ENCODE assay signal across 14 cellular contexts in the genomic region with DNA sequence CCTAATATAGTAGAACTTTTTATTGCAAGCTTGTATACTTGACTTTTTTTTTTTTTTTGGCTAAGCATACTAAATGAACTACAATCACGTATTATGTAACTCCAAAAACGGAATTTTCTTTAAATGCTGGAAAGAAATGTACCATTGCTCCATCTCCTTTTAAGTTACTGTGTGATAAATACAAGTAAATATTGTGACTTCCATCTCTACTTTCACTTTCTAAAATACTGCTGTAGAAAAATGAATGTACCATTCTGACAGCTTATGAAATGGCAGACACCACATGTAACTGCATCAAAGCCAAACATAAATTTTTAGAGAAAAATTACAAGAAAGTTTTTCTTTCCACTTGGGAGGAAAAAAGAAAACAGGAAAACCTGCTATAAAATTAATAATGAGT. TPM values are rescaled to one million over a fixed set of nuclear protein-coding genes. Genes with fewer than 3 reads are reported as not detected.
DNase-seq lines count a peak whose midpoint lies in the region; ATAC-seq, FAIRE-seq and TF ChIP-seq lines count a peak whose summit lies in the region.
"Had no signal": no experiment of that assay in that cellular context is flagged by ENCODE, and none has a peak within 500 bp of the region (broad histone marks: within the 10 kb centered on the region; RNA-seq: fewer than 3 reads in every experiment).

No MANE protein-coding gene starts in this region.

- POLR2A ChIA-PET in RWPE1 (lab: Yijun Ruan, JAX; ENCODE audit: low non-redundant PET): no interaction called here

- no peak overlapping the region for H3K27ac Mint-ChIP-seq in activated naive CD4-positive, alpha-beta T cell treated with anti-CD3 and anti-CD28 coated beads, Interleukin-2, amount 50 U/mL, for 24 hours
- peak overlapping the region in 5 of 6 donors; percentile 17 to 68 (median 50) for H3K27ac Mint-ChIP-seq in immature natural killer cell

- DNase-seq in activated naive CD4-positive, alpha-beta T cell treated with anti-CD3 and anti-CD28 coated beads, Interleukin-2, amount 50 U/mL, for 16 hours: no peak
- DNase-seq in immature natural killer cell (no peak), globus pallidus (ENCODE audit: low spot score) (no peak), RWPE1 (ENCODE audit: low spot score) (no peak), NCI-H446 (lab: John Stamatoyannopoulos, UW) (no peak)
- DNase-seq: activated CD4-positive, alpha-beta T cell treated with anti-CD3 and anti-CD28 coated beads for 48 hours; esophagus squamous epithelium; NCI-H1048; small intestine; stimulated activated naive CD8-positive, alpha-beta T cell treated with anti-CD3 and anti-CD28 coated beads, Interleukin-15, Interleukin-2, amounts not matched to agents 100 U/mL and 50 U/mL, for 24 hours had no signal

- peaks cover 3% of the 10 kb centered on the region for H3K36me3 Mint-ChIP-seq in activated naive CD4-positive, alpha-beta T cell treated with anti-CD3 and anti-CD28 coated beads, Interleukin-2, amount 50 U/mL, for 24 hours
- no peaks in the 10 kb centered on the region for H3K36me3 Mint-ChIP-seq in immature natural killer cell

- H3K27ac ChIP-seq in RWPE1: no peak overlapping the region
- H3K27ac ChIP-seq: esophagus squamous epithelium had no signal

- no peak for TF ChIP-seq CTCF in RWPE1 (conservative IDR thresholded peaks at IDR 0.05; ENCODE audit: low read depth)

- peak; percentile 25 for FAIRE-seq in TTC549 (lab: Jason Lieb, UNC)
- FAIRE-seq: small intestine had no signal

- H3K4me3 Mint-ChIP-seq in activated naive CD4-positive, alpha-beta T cell treated with anti-CD3 and anti-CD28 coated beads, Interleukin-2, amount 50 U/mL, for 24 hours: peak overlapping the region; percentile 40
- H3K4me3 Mint-ChIP-seq in immature natural killer cell: peak overlapping the region in 1 of 5 donors; percentile 6

- H3K27me3 Mint-ChIP-seq in activated naive CD4-positive, alpha-beta T cell treated with anti-CD3 and anti-CD28 coated beads, Interleukin-2, amount 50 U/mL, for 24 hours: no peaks in the 10 kb centered on the region
- no peaks in the 10 kb centered on the region for H3K27me3 Mint-ChIP-seq in immature natural killer cell (ENCODE audit: low read depth in 3 of 3)
- H3K27me3 Mint-ChIP-seq: progenitor cell of endocrine pancreas had no signal

- no peak for ATAC-seq in HG03045 (IDR thresholded peaks at IDR 0.05; ENCODE audit: unreplicated experiment)
- ATAC-seq: stimulated activated naive CD8-positive, alpha-beta T cell treated with anti-CD3 and anti-CD28 coated beads, Interleukin-15, Interleukin-2, amounts not matched to agents 100 U/mL and 50 U/mL, for 24 hours had no signal

- H3K4me1 Mint-ChIP-seq in activated naive CD4-positive, alpha-beta T cell treated with anti-CD3 and anti-CD28 coated beads, Interleukin-2, amount 50 U/mL, for 24 hours: peaks cover 37% of the 10 kb centered on the region
- H3K4me1 Mint-ChIP-seq in immature natural killer cell: peaks cover 27 to 40% of the 10 kb centered on the region in 2 donors

- H3K9me3 Mint-ChIP-seq in activated naive CD4-positive, alpha-beta T cell treated with anti-CD3 and anti-CD28 coated beads, Interleukin-2, amount 50 U/mL, for 24 hours: no peaks in the 10 kb centered on the region
- no peaks in the 10 kb centered on the region for H3K9me3 Mint-ChIP-seq in immature natural killer cell

- CTCF ChIA-PET in RWPE1 (lab: Yijun Ruan, JAX): interaction anchor here (0.6 kb wide), 1 partner anchor 184 kb away, joined by 3 read pairs; no protein-coding TSS in a partner anchor

RNA-seq across cellular contexts. Expression of gene ASH1L, which starts 54.6 kb away (rescaled TPM):
- 10 to 100 TPM in 1 of 3 donors, 1 to 10 TPM in 2; 3.8 to 27.0 (median 6.0) TPM for polyA plus RNA-seq in immature natural killer cell
